ENCODE assay signal across 12 cellular contexts in genomic region chr3:106332884-106333283, GRCh38.
DNase-seq lines count a peak whose midpoint lies in the region; ATAC-seq and TF ChIP-seq lines count a peak whose summit lies in the region.
"Had no signal": no experiment of that assay in that cellular context is flagged by ENCODE, and none has a peak within 500 bp of the region (broad histone marks: within the 10 kb centered on the region; RNA-seq: fewer than 3 reads in every experiment).

No MANE protein-coding gene starts in this region.

- TF ChIP-seq POLR2A in upper lobe of left lung (IDR thresholded peaks at IDR 0.05): no peak

- H3K4me1 ChIP-seq in A673 (ENCODE audit: insufficient read depth, low read length, poor library complexity, severe bottlenecking): no peaks in the 10 kb centered on the region
- no peaks in the 10 kb centered on the region for H3K4me1 ChIP-seq in endodermal cell (ENCODE audit: control insufficient read depth, insufficient read depth, low read length)
- H3K4me1 ChIP-seq in upper lobe of left lung: peaks cover 0 to 2% (median 0%) of the 10 kb centered on the region in 4 donors

- DNase-seq in A673 (ENCODE audit: low spot score) (peak; percentile 15), HT-29 (ENCODE audit: low spot score) (peak; percentile 26), endodermal cell (peak; percentile 56), MG63 (no peak), NCI-H2081 (lab: John Stamatoyannopoulos, UW) (no peak), upper lobe of left lung (no peak), mesenteric fat pad (ENCODE audit: low spot score) (no peak)
- DNase-seq: naive B cell, NCI-H1048 had no signal

- no peak overlapping the region for H3K4me3 ChIP-seq in A673 (ENCODE audit: low read depth, low read length, poor library complexity, severe bottlenecking)
- no peak overlapping the region for H3K4me3 ChIP-seq in endodermal cell (ENCODE audit: low read length)
- no peak overlapping the region for H3K4me3 ChIP-seq in MG63
- no peak overlapping the region for H3K4me3 ChIP-seq in upper lobe of left lung

- H3K4me3 Mint-ChIP-seq in endodermal cell: no peak overlapping the region
- H3K4me3 Mint-ChIP-seq: brain; CD8-positive, alpha-beta T cell had no signal

- WGBS in endodermal cell (ENCODE audit: insufficient coverage in 1 of 2, insufficient read length in 1 of 2), 2 experiments: 71 to 98% methylated on average over 1 to 2 of the region's 2 CpGs
- 77 to 100% methylated on average over 2 of the region's 2 CpGs for WGBS in upper lobe of left lung, 2 donors

- H3K36me3 ChIP-seq in A673 (ENCODE audit: insufficient read depth, low read length, poor library complexity, severe bottlenecking) (no peaks in the 10 kb centered on the region), endodermal cell (ENCODE audit: control insufficient read depth, insufficient read depth, low read length) (no peaks in the 10 kb centered on the region), MG63 (no peaks in the 10 kb centered on the region), upper lobe of left lung (no peaks in the 10 kb centered on the region)

- no TSS peak for BruUV-seq in A673 (replicated peaks; lab: Mats Ljungman, UMichigan)

- intact Hi-C loops in A673 (cut with micrococcal nuclease; ENCODE audit: unreplicated experiment): no loop called here

- H3K27ac Mint-ChIP-seq in endodermal cell: peak overlapping the region; percentile 45
- H3K27ac Mint-ChIP-seq: brain; CD8-positive, alpha-beta T cell had no signal

- H3K9me3 ChIP-seq in A673 (ENCODE audit: low read depth, low read length, poor library complexity, severe bottlenecking): no peaks in the 10 kb centered on the region
- no peaks in the 10 kb centered on the region for H3K9me3 ChIP-seq in endodermal cell (ENCODE audit: control insufficient read depth, low read length)
- H3K9me3 ChIP-seq in MG63: no peaks in the 10 kb centered on the region
- H3K9me3 ChIP-seq in upper lobe of left lung: no peaks in the 10 kb centered on the region

- no peaks in the 10 kb centered on the region for H3K9me3 Mint-ChIP-seq in endodermal cell
- H3K9me3 Mint-ChIP-seq: CD8-positive, alpha-beta T cell had no signal

- TF ChIP-seq CTCF in A673 (conservative IDR thresholded peaks at IDR 0.05; ENCODE audit: low read depth, low read length): no peak
- TF ChIP-seq CTCF in endodermal cell (conservative IDR thresholded peaks at IDR 0.05): peak; percentile 39
- no peak for TF ChIP-seq CTCF in upper lobe of left lung (IDR thresholded peaks at IDR 0.05)

- peaks cover 3% of the 10 kb centered on the region for H3K4me1 Mint-ChIP-seq in endodermal cell

- POLR2A ChIA-PET in A673 (lab: Charles Lee; ENCODE audit: low non-redundant PET): no interaction called here

- no peak overlapping the region for H3K9ac ChIP-seq in endodermal cell (ENCODE audit: extremely low read depth, low read length, poor library complexity, severe bottlenecking)

- H3K27me3 ChIP-seq in A673 (replicated peaks; ENCODE audit: insufficient read depth, low read depth, low read length, poor library complexity) (no peaks in the 10 kb centered on the region), endodermal cell (ENCODE audit: control insufficient read depth, insufficient read depth, low read length, poor library complexity, severe bottlenecking) (no peaks in the 10 kb centered on the region), MG63 (no peaks in the 10 kb centered on the region), upper lobe of left lung (no peaks in the 10 kb centered on the region)

- no peaks in the 10 kb centered on the region for H3K36me3 Mint-ChIP-seq in endodermal cell (ENCODE audit: low read depth)
- H3K36me3 Mint-ChIP-seq: brain; CD8-positive, alpha-beta T cell; naive B cell had no signal

- TF ChIP-seq EP300 in upper lobe of left lung (IDR thresholded peaks at IDR 0.05): no peak

- peak; percentile 54 for ATAC-seq in GM21381 (IDR thresholded peaks at IDR 0.05; ENCODE audit: unreplicated experiment)
- no peak for ATAC-seq in upper lobe of left lung (ENCODE audit: low FRiP score in 2 of 2)
- ATAC-seq: CD8-positive, alpha-beta T cell had no signal

- CTCF ChIA-PET in A673 (lab: Charles Lee): no interaction called here

- no peaks in the 10 kb centered on the region for H3K27me3 Mint-ChIP-seq in endodermal cell (ENCODE audit: insufficient read depth)
- H3K27me3 Mint-ChIP-seq: brain, naive B cell had no signal

- H3K27ac ChIP-seq in A673 (ENCODE audit: low read depth, low read length, poor library complexity, severe bottlenecking) (no peak overlapping the region), endodermal cell (ENCODE audit: low read depth, low read length) (no peak overlapping the region), upper lobe of left lung (no peak overlapping the region)

Comparison
In these comparisons a context has a peak if more than half of its experiments do, and no peak if none do; other contexts are left out.
1. DNase-seq: peak in A673 (single experiment), HT-29 (single experiment) and endodermal cell (single experiment); none in MG63 (single experiment), NCI-H2081 (0 of 2), upper lobe of left lung (0 of 2) and mesenteric fat pad (single experiment).